In genomic region chr14:77040309-77040994, GRCh38 we compare ENCODE assay signal across 8 cellular contexts. TPM values are rescaled to one million over a fixed set of nuclear protein-coding genes. Genes with fewer than 3 reads are reported as not detected.
DNase-seq lines count a peak whose midpoint lies in the region; ATAC-seq and TF ChIP-seq lines count a peak whose summit lies in the region.

No MANE protein-coding gene starts in this region.

- peak overlapping the region; percentile 82 for H3K4me3 Mint-ChIP-seq in activated naive CD4-positive, alpha-beta T cell treated with anti-CD3 and anti-CD28 coated beads, Interleukin-2, amount 50 U/mL, for 24 hours
- peak overlapping the region; percentile 90 for H3K4me3 Mint-ChIP-seq in glutamatergic neuron (ENCODE audit: unreplicated experiment)

- peak overlapping the region; percentile 26; the same call in 1 of the 2 replicates for H2AFZ ChIP-seq in SK-N-SH (ENCODE audit: low read depth)
- H2AFZ ChIP-seq in osteoblast (ENCODE audit: low read length) = peak overlapping the region; percentile 19

- WGBS in SK-N-SH (ENCODE audit: low lambda C conversion rate) = 2% methylated on average over 21 of the region's 23 CpGs

- DNase-seq in GDM1 (lab: John Stamatoyannopoulos, UW) (peak; percentile 97), NCI-H1092 (lab: John Stamatoyannopoulos, UW) (peak; percentile 99), SK-N-SH (peak; percentile 79), glutamatergic neuron (peak; percentile 90), osteoblast (ENCODE audit: insufficient read length, low spot score, missing footprints) (peak; percentile 90), thoracic aorta (ENCODE audit: low spot score) (peak; percentile 92)

- TF ChIP-seq CTCF in SK-N-SH (IDR thresholded peaks at IDR 0.05) (no peak), glutamatergic neuron (IDR thresholded peaks at IDR 0.05; ENCODE audit: partially characterized antibody, unreplicated experiment) (no peak), osteoblast (IDR thresholded peaks at IDR 0.05; ENCODE audit: extremely low read depth, low read depth, low read length) (no peak), thoracic aorta (IDR thresholded peaks at IDR 0.05) (no peak)

- TF ChIP-seq EP300 in SK-N-SH (IDR thresholded peaks at IDR 0.05; ENCODE audit: borderline replicate concordance in 1 of 2, low read depth in 1 of 2, low read length in 1 of 2) = peak; percentile 91

- H3K36me3 ChIP-seq in SK-N-SH (replicated peaks in 1 of 2; ENCODE audit: control insufficient read depth in 1 of 2, insufficient read depth in 2 of 2, low read length in 1 of 2) = no peaks in the 10 kb centered on the region
- H3K36me3 ChIP-seq in osteoblast (ENCODE audit: insufficient read depth, low read length) = no peaks in the 10 kb centered on the region
- no peaks in the 10 kb centered on the region for H3K36me3 ChIP-seq in thoracic aorta

- H3K27me3 ChIP-seq in SK-N-SH (ENCODE audit: insufficient read depth) (no peaks in the 10 kb centered on the region), osteoblast (ENCODE audit: insufficient read depth, low read length) (no peaks in the 10 kb centered on the region), thoracic aorta (replicated peaks; ENCODE audit: insufficient read depth) (no peaks in the 10 kb centered on the region)

- H3K27ac Mint-ChIP-seq in activated naive CD4-positive, alpha-beta T cell treated with anti-CD3 and anti-CD28 coated beads, Interleukin-2, amount 50 U/mL, for 24 hours = peak overlapping the region; percentile 95
- peak overlapping the region; percentile 99 for H3K27ac Mint-ChIP-seq in glutamatergic neuron (ENCODE audit: unreplicated experiment)

- no peaks in the 10 kb centered on the region for H3K9me3 ChIP-seq in SK-N-SH
- H3K9me3 ChIP-seq in osteoblast (ENCODE audit: low read depth, low read length) = no peaks in the 10 kb centered on the region
- H3K9me3 ChIP-seq in thoracic aorta = no peaks in the 10 kb centered on the region

- CTCF ChIA-PET in SK-N-SH (lab: Yijun Ruan, JAX) = interaction anchor here (0.9 to 24.4 kb wide), 10 partner anchors 11 to 165 kb away, joined by 3 to 484 read pairs (median 6); partner anchors contain the start of gene IRF2BPL

- POLR2A ChIA-PET in SK-N-SH (lab: Yijun Ruan, JAX) = interaction anchor here (0.7 to 2.8 kb wide), 8 partner anchors 8 to 136 kb away, joined by 3 to 28 read pairs (median 6); partner anchors contain the start of gene IRF2BPL

- H3K4me3 ChIP-seq in SK-N-SH (ENCODE audit: low read depth in 2 of 2, low read length in 1 of 2) (peak overlapping the region; percentile 17 to 48; a peak in 3 of 4 replicates), osteoblast (ENCODE audit: insufficient read depth, low read length) (peak overlapping the region; percentile 64), thoracic aorta (peak overlapping the region; percentile 68)

- H3K4me2 ChIP-seq in SK-N-SH (peak overlapping the region; percentile 87), osteoblast (ENCODE audit: insufficient read depth, low read length) (peak overlapping the region; percentile 87)

- H3F3A ChIP-seq in SK-N-SH (replicated peaks; ENCODE audit: insufficient read depth) = peaks cover 68% of the 10 kb centered on the region

- peaks cover 5% of the 10 kb centered on the region; the same call in 1 of the 2 replicates for H3K79me2 ChIP-seq in SK-N-SH (ENCODE audit: insufficient read depth)
- H3K79me2 ChIP-seq in osteoblast (ENCODE audit: insufficient read depth, low read length) = no peaks in the 10 kb centered on the region

- H3K4me1 Mint-ChIP-seq in activated naive CD4-positive, alpha-beta T cell treated with anti-CD3 and anti-CD28 coated beads, Interleukin-2, amount 50 U/mL, for 24 hours = peaks cover 83% of the 10 kb centered on the region
- peaks cover 76% of the 10 kb centered on the region for H3K4me1 Mint-ChIP-seq in glutamatergic neuron (ENCODE audit: low read depth, unreplicated experiment)

- no peaks in the 10 kb centered on the region for H3K27me3 Mint-ChIP-seq in activated naive CD4-positive, alpha-beta T cell treated with anti-CD3 and anti-CD28 coated beads, Interleukin-2, amount 50 U/mL, for 24 hours
- H3K27me3 Mint-ChIP-seq in glutamatergic neuron (ENCODE audit: unreplicated experiment) = peaks cover 8% of the 10 kb centered on the region

- peak overlapping the region; percentile 86 for H3K9ac ChIP-seq in SK-N-SH

- no peaks in the 10 kb centered on the region for H3K9me2 ChIP-seq in SK-N-SH

- peak; percentile 17 for TF ChIP-seq RAD21 in SK-N-SH (IDR thresholded peaks at IDR 0.05; ENCODE audit: low read length)

- no peaks in the 10 kb centered on the region for H3K36me3 Mint-ChIP-seq in activated naive CD4-positive, alpha-beta T cell treated with anti-CD3 and anti-CD28 coated beads, Interleukin-2, amount 50 U/mL, for 24 hours
- no peaks in the 10 kb centered on the region for H3K36me3 Mint-ChIP-seq in glutamatergic neuron (ENCODE audit: unreplicated experiment)

- peaks cover 79 to 86% of the 10 kb centered on the region in 2 experiments for H3K4me1 ChIP-seq in SK-N-SH (ENCODE audit: control insufficient read depth in 1 of 2, insufficient read depth in 2 of 2, low read depth in 1 of 2, low read length in 1 of 2)
- H3K4me1 ChIP-seq in osteoblast (ENCODE audit: insufficient read depth, low read length) = peaks cover 80% of the 10 kb centered on the region
- peaks cover 76 to 87% of the 10 kb centered on the region in 2 donors for H3K4me1 ChIP-seq in thoracic aorta (ENCODE audit: control insufficient read depth in 1 of 2, low read depth in 2 of 2)

- H4K20me1 ChIP-seq in SK-N-SH (ENCODE audit: insufficient read depth) (no peaks in the 10 kb centered on the region), osteoblast (ENCODE audit: insufficient read depth, low read length) (no peaks in the 10 kb centered on the region)

- ATAC-seq in HG02610 (IDR thresholded peaks at IDR 0.05; ENCODE audit: unreplicated experiment) = peak; percentile 34
- peak; percentile 62 for ATAC-seq in thoracic aorta (ENCODE audit: insufficient number of reproducible peaks, low FRiP score, low read depth)

- H3K9me3 Mint-ChIP-seq in activated naive CD4-positive, alpha-beta T cell treated with anti-CD3 and anti-CD28 coated beads, Interleukin-2, amount 50 U/mL, for 24 hours = no peaks in the 10 kb centered on the region
- H3K9me3 Mint-ChIP-seq in glutamatergic neuron (ENCODE audit: unreplicated experiment) = peaks cover 18% of the 10 kb centered on the region

- H3K27ac ChIP-seq in SK-N-SH (ENCODE audit: low read depth in 2 of 2, low read length in 1 of 2) (peak overlapping the region; percentile 99 to 100), osteoblast (ENCODE audit: low read depth, low read length) (peak overlapping the region; percentile 95), thoracic aorta (peak overlapping the region; percentile 88 to 94)

TF ChIP-seq in SK-N-SH, 30 proteins besides CTCF, POLR2A, EP300 and RAD21 (continues in another document):
- TF ChIP-seq TAF1 (IDR thresholded peaks at IDR 0.05; ENCODE audit: borderline replicate concordance, low read depth, low read length) = peak; percentile 43
- peak; percentile 47; the same call in 1 of the 2 replicates for TF ChIP-seq TEAD4 (IDR thresholded peaks at IDR 0.05; ENCODE audit: borderline replicate concordance, insufficient read depth)
- TF ChIP-seq TCF12 (IDR thresholded peaks at IDR 0.05) = peak; percentile 88
- TF ChIP-seq USF1 (IDR thresholded peaks at IDR 0.05; ENCODE audit: borderline replicate concordance, low read depth) = peak; percentile 64; the same call in 1 of the 2 replicates
- TF ChIP-seq RFX5 (IDR thresholded peaks at IDR 0.05; ENCODE audit: low read length) = peak; percentile 49; the same call in 1 of the 2 replicates
- TF ChIP-seq NFIC (IDR thresholded peaks at IDR 0.05; ENCODE audit: borderline replicate concordance) = peak; percentile 99
- peak; percentile 91 for TF ChIP-seq FOXM1 (IDR thresholded peaks at IDR 0.05; ENCODE audit: low read depth)
- TF ChIP-seq, protein P1, sequence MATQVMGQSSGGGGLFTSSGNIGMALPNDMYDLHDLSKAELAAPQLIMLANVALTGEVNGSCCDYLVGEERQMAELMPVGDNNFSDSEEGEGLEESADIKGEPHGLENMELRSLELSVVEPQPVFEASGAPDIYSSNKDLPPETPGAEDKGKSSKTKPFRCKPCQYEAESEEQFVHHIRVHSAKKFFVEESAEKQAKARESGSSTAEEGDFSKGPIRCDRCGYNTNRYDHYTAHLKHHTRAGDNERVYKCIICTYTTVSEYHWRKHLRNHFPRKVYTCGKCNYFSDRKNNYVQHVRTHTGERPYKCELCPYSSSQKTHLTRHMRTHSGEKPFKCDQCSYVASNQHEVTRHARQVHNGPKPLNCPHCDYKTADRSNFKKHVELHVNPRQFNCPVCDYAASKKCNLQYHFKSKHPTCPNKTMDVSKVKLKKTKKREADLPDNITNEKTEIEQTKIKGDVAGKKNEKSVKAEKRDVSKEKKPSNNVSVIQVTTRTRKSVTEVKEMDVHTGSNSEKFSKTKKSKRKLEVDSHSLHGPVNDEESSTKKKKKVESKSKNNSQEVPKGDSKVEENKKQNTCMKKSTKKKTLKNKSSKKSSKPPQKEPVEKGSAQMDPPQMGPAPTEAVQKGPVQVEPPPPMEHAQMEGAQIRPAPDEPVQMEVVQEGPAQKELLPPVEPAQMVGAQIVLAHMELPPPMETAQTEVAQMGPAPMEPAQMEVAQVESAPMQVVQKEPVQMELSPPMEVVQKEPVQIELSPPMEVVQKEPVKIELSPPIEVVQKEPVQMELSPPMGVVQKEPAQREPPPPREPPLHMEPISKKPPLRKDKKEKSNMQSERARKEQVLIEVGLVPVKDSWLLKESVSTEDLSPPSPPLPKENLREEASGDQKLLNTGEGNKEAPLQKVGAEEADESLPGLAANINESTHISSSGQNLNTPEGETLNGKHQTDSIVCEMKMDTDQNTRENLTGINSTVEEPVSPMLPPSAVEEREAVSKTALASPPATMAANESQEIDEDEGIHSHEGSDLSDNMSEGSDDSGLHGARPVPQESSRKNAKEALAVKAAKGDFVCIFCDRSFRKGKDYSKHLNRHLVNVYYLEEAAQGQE (IDR thresholded peaks at IDR 0.05; ENCODE audit: low read depth, low read length) = peak; percentile 32; the same call in 1 of the 2 replicates

RNA-seq across cellular contexts. Expression of gene IRF2BPL, which starts 11.9 kb away (rescaled TPM):
- 10.9 and 17.1 TPM in 2 replicates for polyA plus RNA-seq in SK-N-SH (2012; rRNA removed)
- polyA plus RNA-seq in SK-N-SH (2012; cell fraction: cytosol; rRNA removed) = 9.1 and 14.4 TPM in 2 replicates
- polyA plus RNA-seq in SK-N-SH (2012; cell fraction: nucleus; rRNA removed) = 16.2 and 16.9 TPM in 2 replicates
- total RNA-seq in glutamatergic neuron (ENCODE audit: unreplicated experiment) (23.3 TPM), osteoblast (19.4 and 26.4 TPM in 2 replicates), thoracic aorta (10 to 100 TPM; 49.6 to 69.7 TPM)

RNA-seq across cellular contexts. Expression of gene CIPC, which starts 57.6 kb away (rescaled TPM):
- 6.5 and 9.6 TPM in 2 replicates for polyA plus RNA-seq in SK-N-SH (2012; rRNA removed)
- polyA plus RNA-seq in SK-N-SH (2012; cell fraction: cytosol; rRNA removed) = 8.0 and 8.5 TPM in 2 replicates
- polyA plus RNA-seq in SK-N-SH (2012; cell fraction: nucleus; rRNA removed) = 8.3 and 10.3 TPM in 2 replicates
- total RNA-seq in glutamatergic neuron (ENCODE audit: unreplicated experiment) (22.3 TPM), osteoblast (15.9 and 16.6 TPM in 2 replicates), thoracic aorta (10 to 100 TPM; 38.3 to 44.4 TPM)

Comparison
In these comparisons a context has a peak if more than half of its experiments do, and no peak if none do; other contexts are left out.
1. Peak in every context shown above with its lines: DNase-seq, ATAC-seq, H3K4me3 ChIP-seq and H3K27ac ChIP-seq.